8 cellular contexts compared by ENCODE assay signal in genomic region chr10:25113231-25114035, GRCh38.
DNase-seq lines count a peak whose midpoint lies in the region; ATAC-seq, FAIRE-seq and TF ChIP-seq lines count a peak whose summit lies in the region.

No MANE protein-coding gene starts in this region.

- TF ChIP-seq POLR2A in A549 (IDR thresholded peaks at IDR 0.05; ENCODE audit: low read length): no peak

- peak overlapping the region in 4 of 5 experiments; percentile 28 to 83 (median 66) for H3K4me3 Mint-ChIP-seq in brain

- H3K4me3 ChIP-seq in A549 (no peak overlapping the region), small intestine (ENCODE audit: low read depth in 1 of 2, low read length in 2 of 2) (no peak overlapping the region)

- POLR2A ChIA-PET in A549 (lab: Yijun Ruan, JAX): no interaction called here

- H3K27ac ChIP-seq in A549 (no peak overlapping the region), small intestine (ENCODE audit: low read depth in 1 of 2, low read length in 1 of 2) (no peak overlapping the region)

- H3K9me3 ChIP-seq in A549 (no peaks in the 10 kb centered on the region), small intestine (ENCODE audit: control insufficient read depth, low read depth) (no peaks in the 10 kb centered on the region)

- H3K4me1 Mint-ChIP-seq in brain: peaks cover 16% of the 10 kb centered on the region

- TF ChIP-seq CTCF in A549 (IDR thresholded peaks at IDR 0.05) (peak; percentile 85), GM13976 (IDR thresholded peaks at IDR 0.05; ENCODE audit: borderline replicate concordance, control extremely low read depth, extremely low read depth, insufficient read depth, missing control alignments) (peak; percentile 73), brain (conservative IDR thresholded peaks at IDR 0.05) (peak; percentile 76 to 92)

- peak; percentile 45 to 80 for DNase-seq in A549 (ENCODE audit: low read depth in 1 of 2, low spot score in 1 of 2)
- DNase-seq in GM13976 (ENCODE audit: low spot score): peak; percentile 60
- DNase-seq in NCI-H1048 (lab: John Stamatoyannopoulos, UW): peak; percentile 37
- DNase-seq in SHP77 treated with DMSO at 0.1 percent for 48 hours (lab: John Stamatoyannopoulos, UW): peak; percentile 31
- DNase-seq in iPS-NIHi11 (ENCODE audit: low spot score): peak; percentile 76
- DNase-seq in small intestine: peak; percentile 77

- H3K36me3 ChIP-seq in small intestine (ENCODE audit: control insufficient read depth in 2 of 2, insufficient read depth in 2 of 2, low read length in 2 of 2): no peaks in the 10 kb centered on the region

- TF ChIP-seq EP300 in A549 (IDR thresholded peaks at IDR 0.05): no peak

- in situ Hi-C loops in GM13976 (cut with MboI; ENCODE audit: low sequenced_read_pairs, unreplicated experiment): no loop called here

- CTCF ChIA-PET in A549 (lab: Yijun Ruan, JAX): interaction anchor here (0.5 to 3.7 kb wide), 50 partner anchors 8 to 1613 kb away, joined by 3 to 28 read pairs (median 4); no protein-coding TSS in a partner anchor

- no peaks in the 10 kb centered on the region for H3K36me3 Mint-ChIP-seq in brain

- TF ChIP-seq RAD21 in A549 (conservative IDR thresholded peaks at IDR 0.05 in 1 of 2, IDR thresholded peaks at IDR 0.05 in 1 of 2): peak; percentile 85 to 89

- peaks cover 0 to 11% (median 0%) of the 10 kb centered on the region in 5 experiments for H3K9me3 Mint-ChIP-seq in brain

- no peaks in the 10 kb centered on the region for H3K27me3 ChIP-seq in small intestine (ENCODE audit: control insufficient read depth in 2 of 2, insufficient read depth in 2 of 2, low read length in 2 of 2)

- ATAC-seq in A549 (peak; percentile 97 to 99), HG02642 (IDR thresholded peaks at IDR 0.05; ENCODE audit: poor library complexity, unreplicated experiment) (peak; percentile 93)

- H3K27me3 Mint-ChIP-seq in brain: peaks cover 2% of the 10 kb centered on the region

- H3K4me2 ChIP-seq in A549: peak overlapping the region; percentile 65

- FAIRE-seq in A549 (lab: Jason Lieb, UNC) (no peak), small intestine (lab: Jason Lieb, UNC) (no peak)

- H3K27ac Mint-ChIP-seq in brain: peak overlapping the region; percentile 10 to 98 (median 92)

- 9% methylated on average over 13 of the region's 13 CpGs for WGBS in A549 (ENCODE audit: missing lambda C conversion rate)
- 7 to 20% (median 12%) methylated on average over 13 of the region's 13 CpGs for WGBS in small intestine, 3 donors

- H3K4me1 ChIP-seq in A549 (no peaks in the 10 kb centered on the region), small intestine (ENCODE audit: control insufficient read depth in 2 of 2, insufficient read depth in 1 of 2, low read depth in 1 of 2, low read length in 1 of 2) (no peaks in the 10 kb centered on the region)

TF ChIP-seq in A549, 52 proteins besides CTCF, POLR2A, EP300 and RAD21:
- TF ChIP-seq SMC3 (IDR thresholded peaks at IDR 0.05): peak; percentile 86
- TF ChIP-seq JUN (IDR thresholded peaks at IDR 0.05): no peak
TF ChIP-seq in A549: peak in this region for 1.
